8 cellular contexts compared by ENCODE assay signal in genomic region chr5:38193015-38193581, GRCh38.
DNase-seq lines count a peak whose midpoint lies in the region; ATAC-seq and TF ChIP-seq lines count a peak whose summit lies in the region.

No MANE protein-coding gene starts in this region.

- TF ChIP-seq CTCF in brain microvascular endothelial cell (IDR thresholded peaks at IDR 0.05; ENCODE audit: low read depth, low read length, missing control alignments) = peak; percentile 94

- H3K27me3 ChIP-seq in brain microvascular endothelial cell (replicated peaks) = peaks cover 12% of the 10 kb centered on the region

- in situ Hi-C loops in brain microvascular endothelial cell (cut with HindIII; ENCODE audit: low pct_ligation_motif_present, low sequenced_read_pairs) = loop anchor here (25.0 kb wide), 1 partner anchor 356 kb away; the partner anchor contains the start of gene GDNF

- DNase-seq in DMS53 (lab: John Stamatoyannopoulos, UW) (peak; percentile 82), NCI-H2107 treated with DMSO at 0.1 percent for 48 hours (lab: John Stamatoyannopoulos, UW; ENCODE audit: unreplicated experiment) (peak; percentile 79), UCSD-AML1 (lab: John Stamatoyannopoulos, UW; ENCODE audit: unreplicated experiment) (peak; percentile 54), brain microvascular endothelial cell (peak; percentile 52), iPS-NIHi7 (ENCODE audit: extremely low spot score) (peak; percentile 89)
- DNase-seq in stimulated activated CD4-positive, alpha-beta T cell treated with anti-CD3 and anti-CD28 coated beads, Interleukin-12 subunit alpha, Interleukin-12 subunit beta, amount 100 ng/mL, for 48 hours (ENCODE audit: low read depth in 2 of 3, low spot score in 1 of 3) = peak; percentile 34 to 42 (median 35)

- no peaks in the 10 kb centered on the region for H3K36me3 ChIP-seq in brain microvascular endothelial cell (replicated peaks)

- H3K4me3 ChIP-seq in brain microvascular endothelial cell (ENCODE audit: low read depth, low read length) = no peak overlapping the region

- ATAC-seq in HG02642 (IDR thresholded peaks at IDR 0.05; ENCODE audit: poor library complexity, unreplicated experiment) = peak; percentile 81
- ATAC-seq in GM19397 (IDR thresholded peaks at IDR 0.05; ENCODE audit: unreplicated experiment) = no peak

- no peak overlapping the region for H3K27ac ChIP-seq in brain microvascular endothelial cell

Comparison
In these comparisons a context has a peak if more than half of its experiments do, and no peak if none do; other contexts are left out.
1. DNase-seq: peak in every context shown above with its lines; median percentile 89 in iPS-NIHi7; 82 in DMS53; 79 in NCI-H2107 treated with DMSO at 0.1 percent for 48 hours; 54 in UCSD-AML1; 52 in brain microvascular endothelial cell; 35 in stimulated activated CD4-positive, alpha-beta T cell treated with anti-CD3 and anti-CD28 coated beads, Interleukin-12 subunit alpha, Interleukin-12 subunit beta, amount 100 ng/mL, for 48 hours.